18 cellular contexts compared by ENCODE assay signal in genomic region chr2:130601639-130602302, GRCh38. TPM values are rescaled to one million over a fixed set of nuclear protein-coding genes. Genes with fewer than 3 reads are reported as not detected.
"Had no signal": no experiment of that assay in that cellular context is flagged by ENCODE, and none has a peak within 500 bp of the region (broad histone marks: within the 10 kb centered on the region; RNA-seq: fewer than 3 reads in every experiment).

No MANE protein-coding gene starts in this region.

RNA-seq across cellular contexts. Expression of gene CFC1, which starts 2.4 kb away (rescaled TPM):
- total RNA-seq: activated CD4-positive, alpha-beta memory T cell treated with anti-CD3 and anti-CD28 coated beads for 36 hours; activated CD4-positive, alpha-beta T cell treated with anti-CD3 and anti-CD28 coated beads for 36 hours; activated CD4-positive, alpha-beta T cell treated with anti-CD3 and anti-CD28 coated beads, Interleukin-2, amount 10 ng/mL, durations not matched to agents 24 days and 14 days; activated CD8-positive, alpha-beta memory T cell treated with anti-CD3 and anti-CD28 coated beads for 36 hours; activated CD8-positive, alpha-beta memory T cell treated with anti-CD3 and anti-CD28 coated beads, Interleukin-2, amount 10 ng/mL, durations not matched to agents 7 days and 5 days; activated CD8-positive, alpha-beta T cell treated with anti-CD3 and anti-CD28 coated beads, Interleukin-2, amount 10 ng/mL, durations not matched to agents 7 days and 5 days; activated naive CD4-positive, alpha-beta T cell treated with anti-CD3 and anti-CD28 coated beads for 36 hours; activated naive CD8-positive, alpha-beta T cell treated with anti-CD3 and anti-CD28 coated beads for 36 hours; activated T-helper 1 cell treated with anti-CD3 and anti-CD28 coated beads, Interleukin-12 subunit alpha, Interleukin-12 subunit beta, Interleukin-2, Interleukin-4 antibody, amounts not matched to agents 30 ng/mL and 10 ng/mL and 1 ng/mL, durations not matched to agents 14 hours and 24 hours and 36 hours; activated T-helper 2 cell treated with anti-CD3 and anti-CD28 coated beads, Interferon-gamma antibody, Interleukin-2, Interleukin-4, amounts not matched to agents 10 μg/mL and 5 μg/mL and 100 μg/mL, durations not matched to agents 14 hours and 24 hours and 36 hours; ascending aorta; breast epithelium; dermis microvascular lymphatic vessel endothelial cell; esophagus muscularis mucosa; foreskin keratinocyte; gastrocnemius medialis; T-helper 1 cell treated with Interleukin-12 subunit alpha and Interleukin-12 subunit beta and Interleukin-4 antibody, amounts not matched to agents 30 ng/mL and 1 ng/mL, for 36 hours had no signal
- polyA plus RNA-seq: foreskin keratinocyte had no signal

RNA-seq across cellular contexts. Expression of gene POTEJ, which starts 9.5 kb away (rescaled TPM):
- total RNA-seq: activated CD4-positive, alpha-beta memory T cell treated with anti-CD3 and anti-CD28 coated beads for 36 hours; activated CD4-positive, alpha-beta T cell treated with anti-CD3 and anti-CD28 coated beads for 36 hours; activated CD4-positive, alpha-beta T cell treated with anti-CD3 and anti-CD28 coated beads, Interleukin-2, amount 10 ng/mL, durations not matched to agents 24 days and 14 days; activated CD8-positive, alpha-beta memory T cell treated with anti-CD3 and anti-CD28 coated beads for 36 hours; activated CD8-positive, alpha-beta memory T cell treated with anti-CD3 and anti-CD28 coated beads, Interleukin-2, amount 10 ng/mL, durations not matched to agents 7 days and 5 days; activated CD8-positive, alpha-beta T cell treated with anti-CD3 and anti-CD28 coated beads, Interleukin-2, amount 10 ng/mL, durations not matched to agents 7 days and 5 days; activated naive CD4-positive, alpha-beta T cell treated with anti-CD3 and anti-CD28 coated beads for 36 hours; activated naive CD8-positive, alpha-beta T cell treated with anti-CD3 and anti-CD28 coated beads for 36 hours; activated T-helper 1 cell treated with anti-CD3 and anti-CD28 coated beads, Interleukin-12 subunit alpha, Interleukin-12 subunit beta, Interleukin-2, Interleukin-4 antibody, amounts not matched to agents 30 ng/mL and 10 ng/mL and 1 ng/mL, durations not matched to agents 14 hours and 24 hours and 36 hours; activated T-helper 2 cell treated with anti-CD3 and anti-CD28 coated beads, Interferon-gamma antibody, Interleukin-2, Interleukin-4, amounts not matched to agents 10 μg/mL and 5 μg/mL and 100 μg/mL, durations not matched to agents 14 hours and 24 hours and 36 hours; adrenal gland; ascending aorta; breast epithelium; esophagus muscularis mucosa; foreskin keratinocyte; gastrocnemius medialis; T-helper 1 cell treated with Interleukin-12 subunit alpha and Interleukin-12 subunit beta and Interleukin-4 antibody, amounts not matched to agents 30 ng/mL and 1 ng/mL, for 36 hours had no signal
- polyA plus RNA-seq: adrenal gland, foreskin keratinocyte had no signal
